Comparison of ENCODE assay signal across 8 cellular contexts in the genomic region with DNA sequence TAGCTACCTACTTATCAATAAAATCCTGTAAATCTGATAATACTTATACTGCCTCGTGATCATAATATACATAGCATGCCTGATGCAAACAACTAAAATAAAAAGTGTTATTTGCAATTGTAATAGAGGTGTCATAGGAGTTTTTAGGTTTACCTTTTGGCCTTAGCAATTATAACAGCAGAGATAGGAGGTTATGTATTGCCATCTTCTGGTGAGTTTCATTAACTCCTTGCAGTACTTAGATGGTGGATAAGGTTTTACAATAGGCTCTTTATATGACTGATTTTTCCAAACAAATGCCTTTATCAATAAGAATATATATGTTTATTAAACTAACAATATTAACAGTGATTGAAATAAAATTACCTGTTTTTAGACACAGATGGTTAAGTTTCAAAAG. TPM values are rescaled to one million over a fixed set of nuclear protein-coding genes. Genes with fewer than 3 reads are reported as not detected.
A peak's percentile ranks its signal among the peaks of the same experiment; 100 is the strongest.
DNase-seq lines count a peak whose midpoint lies in the region; ATAC-seq and TF ChIP-seq lines count a peak whose summit lies in the region.

No MANE protein-coding gene starts in this region.

- H3K36me3 ChIP-seq in gastroesophageal sphincter: no peaks in the 10 kb centered on the region

- no peaks in the 10 kb centered on the region for H3K4me1 ChIP-seq in gastroesophageal sphincter

- DNase-seq in AG04450 (ENCODE audit: low read depth, low spot score) (no peak), RPMI7951 (ENCODE audit: low read depth) (peak; percentile 38), retina (no peak)
- DNase-seq in stimulated activated CD4-positive, alpha-beta T cell treated with anti-CD3 and anti-CD28 coated beads, Interleukin-2, amount 100 ng/mL, for 24 hours: no peak

- H3K4me3 ChIP-seq in AG04450 (ENCODE audit: low read depth, low read length) (no peak overlapping the region), gastroesophageal sphincter (no peak overlapping the region)

- peak; percentile 61 for ATAC-seq in GM19372 (IDR thresholded peaks at IDR 0.05; ENCODE audit: low read depth, unreplicated experiment)
- ATAC-seq in gastroesophageal sphincter: no peak
- no peak for ATAC-seq in GM18517 (IDR thresholded peaks at IDR 0.05; ENCODE audit: unreplicated experiment)
- no peak for ATAC-seq in GM21423 (IDR thresholded peaks at IDR 0.05; ENCODE audit: unreplicated experiment)

- H3K27ac ChIP-seq in AG04450 (ENCODE audit: low read depth, low read length): no peak overlapping the region
- no peak overlapping the region for H3K27ac ChIP-seq in gastroesophageal sphincter

- H3K9me3 ChIP-seq in AG04450 (ENCODE audit: control insufficient read depth, insufficient read depth, low read length) (no peaks in the 10 kb centered on the region), gastroesophageal sphincter (no peaks in the 10 kb centered on the region)

- CTCF ChIA-PET in AG04450 (lab: Charles Lee): interaction anchor here (0.6 to 6.8 kb wide), 10 partner anchors 12 to 185 kb away, joined by 3 to 81 read pairs (median 3); no protein-coding TSS in a partner anchor

- TF ChIP-seq CTCF in AG04450 (IDR thresholded peaks at IDR 0.05; ENCODE audit: low read depth, low read length): peak; percentile 62
- TF ChIP-seq CTCF in gastroesophageal sphincter (IDR thresholded peaks at IDR 0.05): peak; percentile 5 to 54 (median 50)

- no peak for TF ChIP-seq POLR2A in gastroesophageal sphincter (IDR thresholded peaks at IDR 0.05)

- no peak for TF ChIP-seq EP300 in gastroesophageal sphincter (IDR thresholded peaks at IDR 0.05)

- 13 to 18% methylated on average over 1 of the region's 1 CpG for WGBS in gastroesophageal sphincter (ENCODE audit: low coverage in 1 of 2), 2 donors

- POLR2A ChIA-PET in AG04450 (lab: Yijun Ruan, JAX): no interaction called here

- no peaks in the 10 kb centered on the region for H3K27me3 ChIP-seq in AG04450 (ENCODE audit: control insufficient read depth, insufficient read depth, low read length)
- no peaks in the 10 kb centered on the region for H3K27me3 ChIP-seq in gastroesophageal sphincter

RNA-seq across cellular contexts. Expression of gene MYCT1, which starts 27.8 kb away (rescaled TPM):
- 0.07 and 0.25 TPM in 2 replicates for polyA plus RNA-seq in AG04450 (2011; rRNA removed)
- 0.13 TPM in 1 of 2 replicates, not detected in the other for polyA minus RNA-seq in AG04450 (2011; rRNA and poly(A)+ RNA removed)
- total RNA-seq in RPMI7951 (2014; rRNA removed; shearing (Covaris generic)): 0.10 and 0.48 TPM in 2 replicates
- 10 to 100 TPM in 2 of 4 donors, 1 to 10 TPM in 2; 7.9 to 15.2 (median 10.0) TPM for total RNA-seq in gastroesophageal sphincter

RNA-seq across cellular contexts. Expression of gene SYNE1, which starts 32.7 kb away (rescaled TPM):
- polyA plus RNA-seq in AG04450 (2011; rRNA removed): 35.7 and 38.0 TPM in 2 replicates
- polyA minus RNA-seq in AG04450 (2011; rRNA and poly(A)+ RNA removed): 181 and 230 TPM in 2 replicates
- 38.6 and 40.0 TPM in 2 replicates for total RNA-seq in RPMI7951 (2014; rRNA removed; shearing (Covaris generic))
- 100 to 1,000 TPM; 160 to 268 (median 215) TPM for total RNA-seq in gastroesophageal sphincter
